25 cellular contexts compared by ENCODE assay signal in the genomic region with DNA sequence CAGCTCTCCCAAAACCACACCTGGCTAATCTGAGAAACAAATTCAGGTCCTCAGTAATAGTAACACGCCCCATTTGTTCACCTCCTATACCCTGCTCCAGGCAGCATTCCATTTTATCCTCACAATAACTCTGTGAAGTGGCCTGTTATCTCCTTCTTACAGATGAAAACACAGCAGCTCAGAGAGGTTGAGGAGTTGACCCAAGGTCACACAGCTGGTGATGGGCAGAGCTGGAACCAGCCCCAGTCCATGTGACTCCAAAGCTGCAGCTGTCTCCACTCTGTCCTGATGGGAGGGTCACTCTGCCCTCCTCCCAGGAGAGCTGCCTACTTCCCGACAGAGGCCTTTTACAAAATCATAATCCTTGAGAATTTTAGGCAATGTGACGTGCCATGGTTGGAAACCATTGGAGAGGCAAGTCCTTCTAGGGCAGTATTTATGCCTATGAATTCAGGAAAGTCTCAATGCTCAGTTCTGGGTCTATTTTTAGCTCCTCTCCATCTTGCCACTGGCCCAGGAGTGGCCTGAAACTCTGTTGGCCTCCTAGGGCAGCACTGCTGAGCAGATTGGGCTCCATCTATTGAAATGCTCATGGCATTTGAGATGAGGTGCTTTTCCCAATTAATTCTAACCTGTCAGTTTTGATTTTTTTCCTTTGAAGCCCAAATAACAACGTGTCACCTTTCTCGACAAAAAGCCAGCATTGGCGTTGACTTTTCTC. TPM values are rescaled to one million over a fixed set of nuclear protein-coding genes. Genes with fewer than 3 reads are reported as not detected.
DNase-seq lines count a peak whose midpoint lies in the region; ATAC-seq, FAIRE-seq and TF ChIP-seq lines count a peak whose summit lies in the region.
"Had no signal": no experiment of that assay in that cellular context is flagged by ENCODE, and none has a peak within 500 bp of the region (broad histone marks: within the 10 kb centered on the region; RNA-seq: fewer than 3 reads in every experiment).

No MANE protein-coding gene starts in this region.

- H3K9ac ChIP-seq in HepG2 (ENCODE audit: insufficient read depth, low read depth, low read length) (no peak overlapping the region), H1 (replicated peaks in 1 of 4; ENCODE audit: extremely low read depth in 1 of 4, low read depth in 3 of 4, low read length in 3 of 4) (no peak overlapping the region), neuronal stem cell (ENCODE audit: low read depth, low read length, poor library complexity) (no peak overlapping the region)

- H3K23me2 ChIP-seq in H1 (ENCODE audit: low read depth, low read length), result no peaks in the 10 kb centered on the region

- TF ChIP-seq POLR2A in HepG2 (IDR thresholded peaks at IDR 0.05; ENCODE audit: insufficient read depth in 1 of 2, low read depth in 2 of 2, low read length in 2 of 2) (no peak), right lobe of liver (IDR thresholded peaks at IDR 0.05) (no peak), H1 (IDR thresholded peaks at IDR 0.05; ENCODE audit: control extremely low read depth in 1 of 2, low read depth in 2 of 2, low read length in 2 of 2) (no peak)

- no peak overlapping the region for H3K56ac ChIP-seq in H1 (replicated peaks; ENCODE audit: insufficient read length, low read depth, low read length)

- no peak overlapping the region for H3K23ac ChIP-seq in H1 (ENCODE audit: insufficient read length)
- no peak overlapping the region for H3K23ac ChIP-seq in neuronal stem cell (ENCODE audit: low read depth, low read length, poor library complexity)

- no peak overlapping the region for H2BK12ac ChIP-seq in H1 (ENCODE audit: low read depth, low read length)
- H2BK12ac ChIP-seq in neuronal stem cell (ENCODE audit: low read length), result peak overlapping the region; percentile 3

- WGBS in HepG2 (ENCODE audit: low lambda C conversion rate), result 37% methylated on average over 6 of the region's 6 CpGs
- WGBS in right lobe of liver (ENCODE audit: insufficient coverage, low coverage, low lambda C conversion rate, missing lambda C conversion rate), result 73% methylated on average over 4 of the region's 6 CpGs
- 84% methylated on average over 6 of the region's 6 CpGs; no CpG with 5 or more reads in 1 of the 2 experiments for WGBS in H1 (ENCODE audit: extremely low coverage in 1 of 2, insufficient coverage in 1 of 2, insufficient read length in 1 of 2, insufficient replicate concordance in 2 of 2, low coverage in 1 of 2, low lambda C conversion rate in 2 of 2, missing lambda C conversion rate in 1 of 2), 2 experiments
- no CpG with 5 or more reads among the region's 6 CpGs for WGBS in neuronal stem cell (ENCODE audit: extremely low coverage in 2 of 2, insufficient read length in 2 of 2, insufficient replicate concordance in 1 of 2), 2 donors

- DNase-seq in HepG2 (ENCODE audit: low spot score) (no peak), right lobe of liver (no peak), H1 (ENCODE audit: low read depth in 1 of 2, low spot score in 2 of 2) (no peak), neuronal stem cell (ENCODE audit: low spot score) (no peak), RPMI8226 (no peak), T-helper 9 cell (no peak), superior temporal gyrus (ENCODE audit: extremely low spot score) (no peak)
- DNase-seq: 8988T, Calu3, DMS79 treated with DMSO at 0.1 percent for 48 hours, GF-D8, H9, Kasumi-1, NCI-H1105 treated with DMSO at 0.1 percent for 48 hours, NCI-H2029, NCI-H526 treated with DMSO at 0.1 percent for 48 hours, SHP77 treated with DMSO at 0.1 percent for 48 hours had no signal

- H3K9me3 ChIP-seq in HepG2 (ENCODE audit: low read length) (no peaks in the 10 kb centered on the region), right lobe of liver (no peaks in the 10 kb centered on the region), H1 (ENCODE audit: insufficient read depth in 2 of 2, low read depth in 1 of 2, low read length in 1 of 2) (no peaks in the 10 kb centered on the region), neuronal stem cell (replicated peaks in 1 of 2; ENCODE audit: control insufficient read depth in 2 of 2, insufficient read depth in 1 of 2, low read depth in 1 of 2, low read length in 2 of 2) (peaks cover 0 to 1% of the 10 kb centered on the region in 2 donors)

- in situ Hi-C loops in HepG2 (cut with HindIII; ENCODE audit: extremely low pct_ligation_motif_present, low pct_unique_long_range_greater_than_20kb), result no loop called here

- CTCF ChIA-PET in HepG2 (lab: Yijun Ruan, JAX; ENCODE audit: low intra/inter-chr PET ratio, low total read pairs), result no interaction called here
- CTCF ChIA-PET in H1 (lab: Charles Lee; ENCODE audit: partially characterized antibody), result interaction anchor here (0.6 to 1.1 kb wide), 5 partner anchors 49 to 1144 kb away, joined by 3 to 5 read pairs (median 3); no protein-coding TSS in a partner anchor

- H3K36me3 ChIP-seq in HepG2 (replicated peaks in 1 of 2; ENCODE audit: control insufficient read depth in 1 of 2, insufficient read depth in 2 of 2, low read length in 2 of 2) (no peaks in the 10 kb centered on the region), right lobe of liver (no peaks in the 10 kb centered on the region), H1 (ENCODE audit: control insufficient read depth in 2 of 4, insufficient read depth in 4 of 4, low read length in 3 of 4) (no peaks in the 10 kb centered on the region), neuronal stem cell (replicated peaks in 1 of 2; ENCODE audit: control insufficient read depth in 2 of 2, insufficient read depth in 2 of 2, low read length in 2 of 2) (no peaks in the 10 kb centered on the region)

- H2BK5ac ChIP-seq in H1 (ENCODE audit: low read depth, low read length) (no peak overlapping the region), neuronal stem cell (ENCODE audit: low read length) (no peak overlapping the region)

- FAIRE-seq in HepG2 (lab: Jason Lieb, UNC) (no peak), H1 (lab: Jason Lieb, UNC) (no peak)
- FAIRE-seq: GM12891, GM19239 had no signal

- BruUV-seq in HepG2 (replicated peaks; lab: Mats Ljungman, UMichigan), result no TSS peak

- H3K4ac ChIP-seq in H1 (replicated peaks; ENCODE audit: insufficient read length, low read depth, low read length) (no peak overlapping the region), neuronal stem cell (ENCODE audit: low read length) (no peak overlapping the region)

- H3K4me1 ChIP-seq in HepG2 (ENCODE audit: insufficient read depth, low read length), result peaks cover 11% of the 10 kb centered on the region
- no peaks in the 10 kb centered on the region for H3K4me1 ChIP-seq in right lobe of liver
- H3K4me1 ChIP-seq in H1 (replicated peaks in 1 of 4; ENCODE audit: control insufficient read depth in 3 of 4, insufficient read depth in 4 of 4, low read length in 3 of 4), result peaks cover 0 to 12% (median 7%) of the 10 kb centered on the region in 4 experiments; a peak in 3 of 7 replicates
- H3K4me1 ChIP-seq in neuronal stem cell (ENCODE audit: control insufficient read depth in 2 of 2, insufficient read depth in 1 of 2, low read depth in 1 of 2, low read length in 2 of 2), result peaks cover 28 to 30% of the 10 kb centered on the region in 2 donors

- TF ChIP-seq EP300 in HepG2 (IDR thresholded peaks at IDR 0.05; ENCODE audit: low read depth in 2 of 2, low read length in 2 of 2) (no peak), HepG2 (CRISPR knock-in tag; IDR thresholded peaks at IDR 0.05; ENCODE audit: borderline replicate concordance) (no peak), H1 (IDR thresholded peaks at IDR 0.05; ENCODE audit: borderline replicate concordance in 1 of 2, low read depth in 2 of 2, low read length in 2 of 2) (no peak)

- no peaks in the 10 kb centered on the region for H4K20me1 ChIP-seq in HepG2 (ENCODE audit: insufficient read depth, low read length)
- no peaks in the 10 kb centered on the region for H4K20me1 ChIP-seq in H1 (replicated peaks in 1 of 2; ENCODE audit: control insufficient read depth in 1 of 2, insufficient read depth in 2 of 2, low read length in 2 of 2)

- TF ChIP-seq CTCF in HepG2 (CRISPR knock-in tag; IDR thresholded peaks at IDR 0.05) (no peak), right lobe of liver (IDR thresholded peaks at IDR 0.05) (no peak), H1 (IDR thresholded peaks at IDR 0.05; ENCODE audit: control extremely low read depth in 1 of 3, insufficient read depth in 1 of 3, low read depth in 1 of 3, low read length in 3 of 3) (no peak)

- H4K8ac ChIP-seq in H1 (ENCODE audit: extremely low read depth, insufficient read depth, low read length) (no peak overlapping the region), neuronal stem cell (ENCODE audit: low read depth, low read length) (no peak overlapping the region)

- H3K4me2 ChIP-seq in HepG2 (ENCODE audit: low read depth, low read length) (no peak overlapping the region), H1 (ENCODE audit: insufficient read depth in 1 of 2, low read depth in 2 of 2, low read length in 2 of 2) (no peak overlapping the region; a peak in 1 of 4 replicates), neuronal stem cell (ENCODE audit: insufficient read depth, low read length, poor library complexity, severe bottlenecking) (no peak overlapping the region)

- H2AK5ac ChIP-seq in H1 (ENCODE audit: low read depth, low read length) (no peak overlapping the region), neuronal stem cell (ENCODE audit: low read depth, low read length) (peak overlapping the region; percentile 26)

- POLR2A ChIA-PET in HepG2 (lab: Yijun Ruan, JAX), result no interaction called here
- POLR2A ChIA-PET in H1 (lab: Charles Lee; ENCODE audit: partially characterized antibody), result interaction anchor here (0.6 kb wide), 1 partner anchor 384 kb away, joined by 3 read pairs; no protein-coding TSS in a partner anchor

- H3K27ac ChIP-seq in HepG2 (ENCODE audit: extremely low read length, insufficient read depth, low read length) (no peak overlapping the region), right lobe of liver (no peak overlapping the region), H1 (ENCODE audit: low read depth, low read length) (no peak overlapping the region), neuronal stem cell (replicated peaks; ENCODE audit: low read length) (no peak overlapping the region)
- H3K27ac ChIP-seq: RWPE1, SK-N-MC had no signal

- TF ChIP-seq RAD21 in HepG2 (CRISPR knock-in tag; IDR thresholded peaks at IDR 0.05) (no peak), H1 (IDR thresholded peaks at IDR 0.05 in 1 of 2, conservative IDR thresholded peaks at IDR 0.05 in 1 of 2; ENCODE audit: low read depth in 2 of 2, low read length in 2 of 2) (no peak)

- H3K27me3 ChIP-seq in HepG2 (ENCODE audit: control insufficient read depth in 1 of 2, insufficient read depth in 2 of 2, low read length in 2 of 2), result no peaks in the 10 kb centered on the region
- H3K27me3 ChIP-seq in right lobe of liver, result no peaks in the 10 kb centered on the region
- H3K27me3 ChIP-seq in H1 (replicated peaks in 1 of 4; ENCODE audit: control insufficient read depth in 3 of 4, extremely low read depth in 1 of 4, insufficient read depth in 3 of 4, low read length in 3 of 4), result no peaks in the 10 kb centered on the region
- no peaks in the 10 kb centered on the region for H3K27me3 ChIP-seq in neuronal stem cell (ENCODE audit: control insufficient read depth in 3 of 3, insufficient read depth in 3 of 3, low read depth in 1 of 3, low read length in 3 of 3)

- no peak overlapping the region for H3K18ac ChIP-seq in H1 (ENCODE audit: extremely low read depth, low read length)
- peak overlapping the region; percentile 27 for H3K18ac ChIP-seq in neuronal stem cell (ENCODE audit: low read length)

- H2AFZ ChIP-seq in HepG2 (ENCODE audit: low read length) (no peak overlapping the region), H1 (ENCODE audit: low read length) (no peak overlapping the region), neuronal stem cell (ENCODE audit: low read length) (no peak overlapping the region)

- no peak overlapping the region for H2BK20ac ChIP-seq in H1 (ENCODE audit: low read length)

- no peak overlapping the region for H3K4me3 ChIP-seq in HepG2 (replicated peaks in 1 of 3; ENCODE audit: insufficient read depth in 1 of 3, low read depth in 2 of 3, low read length in 3 of 3)
- no peak overlapping the region for H3K4me3 ChIP-seq in right lobe of liver
- no peak overlapping the region for H3K4me3 ChIP-seq in H1 (ENCODE audit: extremely low read depth in 1 of 4, insufficient read depth in 2 of 4, low read depth in 3 of 4, low read length in 4 of 4)
- no peak overlapping the region for H3K4me3 ChIP-seq in neuronal stem cell (ENCODE audit: low read length in 2 of 2)
- H3K4me3 ChIP-seq: SK-N-MC had no signal

- no peak for ATAC-seq in HepG2
- no peak for ATAC-seq in right lobe of liver
- ATAC-seq in GM18517 (IDR thresholded peaks at IDR 0.05; ENCODE audit: unreplicated experiment), result no peak

- no peak overlapping the region for H4K91ac ChIP-seq in H1 (replicated peaks; ENCODE audit: insufficient read length, low read length)
- no peak overlapping the region for H4K91ac ChIP-seq in neuronal stem cell (ENCODE audit: low read depth, low read length, poor library complexity)

- H3K14ac ChIP-seq in H1 (ENCODE audit: insufficient read length) (no peak overlapping the region), neuronal stem cell (ENCODE audit: low read length) (no peak overlapping the region)

- H3K79me2 ChIP-seq in HepG2 (ENCODE audit: insufficient read depth, low read length) (no peaks in the 10 kb centered on the region), H1 (ENCODE audit: control insufficient read depth in 1 of 2, insufficient read depth in 2 of 2, low read length in 2 of 2) (no peaks in the 10 kb centered on the region)

- H2BK120ac ChIP-seq in H1 (replicated peaks; ENCODE audit: low read depth, low read length) (no peak overlapping the region), neuronal stem cell (ENCODE audit: low read depth, low read length) (no peak overlapping the region)

- H2BK15ac ChIP-seq in H1 (ENCODE audit: low read length), result 0 out of 2 replicates have a peak overlapping the region, but pooled peaks have one; percentile 82
- H2BK15ac ChIP-seq in neuronal stem cell (ENCODE audit: low read length), result no peak overlapping the region

- intact Hi-C loops in HepG2 (cut with micrococcal nuclease; ENCODE audit: unreplicated experiment) (no loop called here), right lobe of liver (cut with DNase I) (no loop called here)

- H4K5ac ChIP-seq in H1 (ENCODE audit: insufficient read length, low read depth, low read length), result no peak overlapping the region

- H3K79me1 ChIP-seq in H1 (ENCODE audit: low read depth, low read length) (no peaks in the 10 kb centered on the region), neuronal stem cell (ENCODE audit: low read depth, low read length) (no peaks in the 10 kb centered on the region)

RNA-seq across cellular contexts. Expression of a gene that starts 50.1 kb away (rescaled TPM):
- total RNA-seq in HepG2 (2016; rRNA removed; fragmentation: Illumina TruSeq; extraction: Trizol), result not detected in 2 replicates
- total RNA-seq in HepG2 (2016; cell fraction: cytosol; rRNA removed; fragmentation: Illumina TruSeq; extraction: Trizol; ENCODE audit: low read depth), result not detected in 2 replicates
- not detected in 2 replicates for total RNA-seq in HepG2 (2016; cell fraction: insoluble cytoplasmic fraction; rRNA removed; fragmentation: Illumina TruSeq; extraction: Trizol)
- total RNA-seq in HepG2 (2016; cell fraction: membrane; rRNA removed; fragmentation: Illumina TruSeq; extraction: Trizol), result not detected in 2 replicates
- not detected in 2 replicates for total RNA-seq in HepG2 (2016; cell fraction: nucleus; rRNA removed; fragmentation: Illumina TruSeq; extraction: Trizol)
- polyA plus RNA-seq in HepG2 (2011; rRNA removed), result not detected in 2 replicates
- polyA plus RNA-seq in HepG2 (2011; cell fraction: cytosol; rRNA removed), result not detected in 2 replicates
- polyA plus RNA-seq in HepG2 (2011; cell fraction: nucleus; rRNA removed), result not detected in 2 replicates
- polyA plus RNA-seq in HepG2 (2012), result 0.08 and 0.21 TPM in 2 replicates
- polyA plus RNA-seq in HepG2 (2016; cell fraction: cytosol; fragmentation: Illumina TruSeq; extraction: Trizol; ENCODE audit: low read depth), result not detected in 2 replicates
- not detected in 2 replicates for polyA plus RNA-seq in HepG2 (2016; cell fraction: insoluble cytoplasmic fraction; fragmentation: Illumina TruSeq; extraction: Trizol; ENCODE audit: low read depth)
- not detected in 2 replicates for polyA plus RNA-seq in HepG2 (2016; cell fraction: membrane; fragmentation: Illumina TruSeq; extraction: Trizol; ENCODE audit: low read depth)
- polyA plus RNA-seq in HepG2 (2016; cell fraction: nucleus; fragmentation: Illumina TruSeq; extraction: Trizol; ENCODE audit: insufficient read depth, low read depth), result not detected in 2 replicates
- polyA minus RNA-seq in HepG2 (2011; rRNA and poly(A)+ RNA removed; ENCODE audit: low replicate concordance), result not detected in 2 replicates
- not detected in 2 replicates for polyA minus RNA-seq in HepG2 (2011; cell fraction: cytosol; rRNA and poly(A)+ RNA removed)
- polyA minus RNA-seq in HepG2 (2011; cell fraction: nucleus; rRNA and poly(A)+ RNA removed), result not detected in 2 replicates
- total RNA-seq in right lobe of liver, result not detected
- total RNA-seq in H1 (2021; fragmentation: NEBNext Ultra II Directional; extraction: Animal tissue kit (Norgen Biotek cat#: 25700)), result 7.2 and 8.5 TPM in 2 replicates
- polyA plus RNA-seq in H1 (2011; rRNA removed), result 8.4 and 10.1 TPM in 2 replicates
- 6.4 TPM for polyA plus RNA-seq in H1 (2011; cell fraction: cytosol; rRNA removed)
- polyA plus RNA-seq in H1 (2011; cell fraction: nucleus; rRNA removed), result 9.6 TPM
- polyA plus RNA-seq in H1 (2012, experiment 1 of 2), result 2.5 to 7.0 TPM (median 5.2 TPM) in 4 replicates
- 2.4 TPM for polyA plus RNA-seq in H1 (2012, experiment 2 of 2)
- polyA plus RNA-seq in H1 (2013, experiment 1 of 2), result 4.2 TPM
- 4.1 TPM for polyA plus RNA-seq in H1 (2013, experiment 2 of 2)
- polyA minus RNA-seq in H1 (2011; rRNA and poly(A)+ RNA removed), result 3.8 and 4.5 TPM in 2 replicates
- 6.3 TPM for polyA minus RNA-seq in H1 (2011; cell fraction: cytosol; rRNA and poly(A)+ RNA removed)
- polyA minus RNA-seq in H1 (2011; cell fraction: nucleus; rRNA and poly(A)+ RNA removed), result 8.6 TPM
- 7.9 TPM for polyA plus RNA-seq in neuronal stem cell (2013, experiment 1 of 2)
- 7.8 TPM for polyA plus RNA-seq in neuronal stem cell (2013, experiment 2 of 2)
- total RNA-seq: Calu3, HT-29, MCF 10A had no signal
- polyA plus RNA-seq: BJ had no signal
